ENCODE assay signal across 7 cellular contexts in the genomic region with DNA sequence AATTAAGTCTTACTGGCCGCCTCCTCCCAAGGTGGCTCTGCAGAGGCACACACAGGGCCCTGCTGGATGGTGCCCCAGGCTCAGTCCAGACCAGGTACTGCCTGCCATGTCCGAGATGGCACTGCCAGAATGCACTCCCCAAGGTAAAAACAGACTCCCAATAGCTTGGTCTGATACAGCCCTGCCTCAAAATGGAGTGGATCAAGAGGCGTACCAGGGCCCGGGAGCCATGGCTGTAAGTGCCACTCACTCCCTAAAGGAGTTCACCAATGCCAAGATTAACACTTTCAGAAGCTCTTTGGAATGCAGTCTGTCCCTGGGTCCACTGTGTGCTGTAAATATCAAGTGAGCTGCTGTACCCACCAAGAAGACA. TPM values are rescaled to one million over a fixed set of nuclear protein-coding genes. Genes with fewer than 3 reads are reported as not detected.
DNase-seq lines count a peak whose midpoint lies in the region; ATAC-seq and TF ChIP-seq lines count a peak whose summit lies in the region.

No MANE protein-coding gene starts in this region.

- TF ChIP-seq CTCF in adrenal gland (IDR thresholded peaks at IDR 0.05), result no peak

- peak overlapping the region; percentile 32 to 71 (median 47) for H3K4me3 Mint-ChIP-seq in immature natural killer cell

- H3K4me1 ChIP-seq in HUES6 (ENCODE audit: control insufficient read depth, insufficient read depth, low read length) (peaks cover 31% of the 10 kb centered on the region), adrenal gland (replicated peaks in 1 of 2) (peaks cover 10 to 40% of the 10 kb centered on the region in 2 donors), subcutaneous abdominal adipose tissue (ENCODE audit: control insufficient read depth in 5 of 5, insufficient read depth in 5 of 5, low read length in 5 of 5) (peaks cover 1 to 46% (median 34%) of the 10 kb centered on the region in 5 donors)

- H3K9ac ChIP-seq in HUES6 (ENCODE audit: low read length) (peak overlapping the region; percentile 56), subcutaneous abdominal adipose tissue (ENCODE audit: low read length in 5 of 5) (peak overlapping the region; percentile 60 to 86 (median 66))

- H3K27me3 ChIP-seq in HUES6 (ENCODE audit: control insufficient read depth, insufficient read depth, low read length), result peaks cover 16% of the 10 kb centered on the region
- H3K27me3 ChIP-seq in adrenal gland, result no peaks in the 10 kb centered on the region
- no peaks in the 10 kb centered on the region for H3K27me3 ChIP-seq in subcutaneous abdominal adipose tissue (ENCODE audit: control insufficient read depth in 5 of 5, insufficient read depth in 4 of 5, low read length in 5 of 5)

- peak overlapping the region; percentile 69 for H3K4me3 ChIP-seq in HUES6 (ENCODE audit: low read depth, low read length)
- H3K4me3 ChIP-seq in adrenal gland, result peak overlapping the region in 2 of 4 donors; percentile 17 to 72
- peak overlapping the region; percentile 65 to 70 (median 68) for H3K4me3 ChIP-seq in subcutaneous abdominal adipose tissue (ENCODE audit: low read depth in 1 of 5, low read length in 5 of 5)

- no peak for ATAC-seq in GM21360 (IDR thresholded peaks at IDR 0.05; ENCODE audit: unreplicated experiment)

- H3K4me1 Mint-ChIP-seq in immature natural killer cell, result peaks cover 13 to 16% of the 10 kb centered on the region in 2 donors

- peaks cover 0 to 10% (median 3%) of the 10 kb centered on the region in 3 donors for H3K27me3 Mint-ChIP-seq in immature natural killer cell (ENCODE audit: low read depth in 3 of 3)

- H3K27ac ChIP-seq in HUES6 (ENCODE audit: low read depth, low read length), result no peak overlapping the region
- H3K27ac ChIP-seq in adrenal gland, result peak overlapping the region in 3 of 5 donors; percentile 57 to 92 (median 81)
- H3K27ac ChIP-seq in subcutaneous abdominal adipose tissue (ENCODE audit: low read depth, low read length), result peak overlapping the region; percentile 57

- no peaks in the 10 kb centered on the region for H3K9me3 Mint-ChIP-seq in immature natural killer cell

- H3K36me3 Mint-ChIP-seq in immature natural killer cell, result peaks cover 0 to 3% (median 0%) of the 10 kb centered on the region in 3 donors

- H3K27ac Mint-ChIP-seq in immature natural killer cell, result no peak overlapping the region

- DNase-seq in adrenal gland (peak in 1 of 7 donors; percentile 57), immature natural killer cell (no peak), NCI-H748 treated with DMSO at 0.1 percent for 48 hours (lab: John Stamatoyannopoulos, UW) (no peak), epidermal melanocyte (ENCODE audit: insufficient read length, low spot score) (no peak)

- 51 to 74% (median 66%) methylated on average over 3 to 4 of the region's 4 CpGs for WGBS in adrenal gland, 4 donors

- intact Hi-C loops in adrenal gland (cut with DNase I), result loop anchor here in 1 of 2 donors (5.0 kb wide), 1 partner anchor 33 kb away; no protein-coding TSS in a partner anchor

- H3K36me3 ChIP-seq in HUES6 (ENCODE audit: control insufficient read depth, insufficient read depth, low read length), result no peaks in the 10 kb centered on the region
- H3K36me3 ChIP-seq in adrenal gland (replicated peaks in 1 of 2), result no peaks in the 10 kb centered on the region
- H3K36me3 ChIP-seq in subcutaneous abdominal adipose tissue (ENCODE audit: control insufficient read depth in 5 of 5, insufficient read depth in 5 of 5, low read length in 5 of 5), result no peaks in the 10 kb centered on the region

- TF ChIP-seq POLR2A in adrenal gland (IDR thresholded peaks at IDR 0.05), result no peak

- H3K9me3 ChIP-seq in HUES6 (ENCODE audit: control insufficient read depth, insufficient read depth, low read depth, low read length) (peaks cover 5% of the 10 kb centered on the region; the same call in 1 of the 2 replicates), adrenal gland (replicated peaks in 1 of 3) (no peaks in the 10 kb centered on the region), subcutaneous abdominal adipose tissue (ENCODE audit: control insufficient read depth in 5 of 5, low read length in 5 of 5) (no peaks in the 10 kb centered on the region)

RNA-seq across cellular contexts. Expression of a gene that starts 0.6 kb away (rescaled TPM):
- total RNA-seq in adrenal gland, result 10 to 100 TPM; 27.0 to 59.0 (median 40.9) TPM
- polyA plus RNA-seq in adrenal gland, result 10 to 100 TPM; 24.7 to 95.6 (median 42.3) TPM
- 10 to 100 TPM in 1 of 3 donors, 1 to 10 TPM in 2; 1.5 to 32.5 (median 5.2) TPM for polyA plus RNA-seq in immature natural killer cell
